8 cellular contexts compared by ENCODE assay signal in genomic region chr10:68406815-68407585, GRCh38. TPM values are rescaled to one million over a fixed set of nuclear protein-coding genes. Genes with fewer than 3 reads are reported as not detected.
DNase-seq lines count a peak whose midpoint lies in the region; ATAC-seq and TF ChIP-seq lines count a peak whose summit lies in the region.

Gene RUFY2 (minus strand): TSS chr10:68407277. CDS start chr10:68407189, 88 bp downstream.

- H3K9ac ChIP-seq in endocrine pancreas (ENCODE audit: control insufficient read depth, insufficient read depth, low read length) = peak within 1 kb of the TSS; percentile 76

- peak within 1 kb of the TSS; percentile 89 for H3K4me3 Mint-ChIP-seq in CD4-positive, alpha-beta T cell

- H3K36me3 Mint-ChIP-seq in CD4-positive, alpha-beta T cell (ENCODE audit: low read depth) = peaks cover 9% of the 10 kb centered on the region

- H3K27me3 Mint-ChIP-seq in CD4-positive, alpha-beta T cell = no peaks in the 10 kb centered on the region

- no peaks in the 10 kb centered on the region for H3K9me3 ChIP-seq in CD4-positive, alpha-beta T cell (ENCODE audit: control insufficient read depth, low read length)
- no peaks in the 10 kb centered on the region for H3K9me3 ChIP-seq in endocrine pancreas (ENCODE audit: control insufficient read depth, low read length)
- H3K9me3 ChIP-seq in mesodermal cell (ENCODE audit: control insufficient read depth, low read length) = no peaks in the 10 kb centered on the region

- 1% methylated on average over 58 to 63 of the region's 84 CpGs for WGBS in mesodermal cell (ENCODE audit: insufficient coverage in 2 of 2), 2 experiments

- H3K27ac Mint-ChIP-seq in CD4-positive, alpha-beta T cell = peak within 1 kb of the TSS; percentile 53

- POLR2A ChIA-PET in CD4-positive, alpha-beta T cell (lab: Charles Lee) = interaction anchor here (0.6 to 2.0 kb wide), 4 partner anchors 21 to 77 kb away, joined by 3 to 16 read pairs (median 3); partner anchors contain the start of genes HNRNPH3 and PBLD

- H3K36me3 ChIP-seq in endocrine pancreas (ENCODE audit: control insufficient read depth, insufficient read depth, low read length) (no peaks in the 10 kb centered on the region), mesodermal cell (ENCODE audit: control insufficient read depth, insufficient read depth, low read length) (peaks cover 6% of the 10 kb centered on the region)

- peak; percentile 94 for ATAC-seq in CD4-positive, alpha-beta T cell (ENCODE audit: poor library complexity)
- ATAC-seq in HG03457 (IDR thresholded peaks at IDR 0.05; ENCODE audit: unreplicated experiment) = peak; percentile 93

- no peaks in the 10 kb centered on the region for H3K27me3 ChIP-seq in CD4-positive, alpha-beta T cell (ENCODE audit: control insufficient read depth, insufficient read depth, low read length)
- H3K27me3 ChIP-seq in endocrine pancreas (ENCODE audit: control insufficient read depth, insufficient read depth, low read length) = no peaks in the 10 kb centered on the region

- peaks cover 18% of the 10 kb centered on the region for H3K4me1 Mint-ChIP-seq in CD4-positive, alpha-beta T cell (ENCODE audit: low read depth)

- CTCF ChIA-PET in CD4-positive, alpha-beta T cell (lab: Charles Lee) = interaction anchor here (0.6 to 1.5 kb wide), 12 partner anchors 9 to 77 kb away, joined by 3 to 11 read pairs (median 3); partner anchors contain the start of genes DNA2, HNRNPH3 and PBLD

- peak within 1 kb of the TSS; percentile 35 for H3K27ac ChIP-seq in CD4-positive, alpha-beta T cell (ENCODE audit: low read depth, low read length)
- H3K27ac ChIP-seq in mesodermal cell (ENCODE audit: low read depth, low read length, severe bottlenecking) = peak within 1 kb of the TSS; percentile 94

- H3K9me3 Mint-ChIP-seq in CD4-positive, alpha-beta T cell = no peaks in the 10 kb centered on the region

- H3K4me3 ChIP-seq in endocrine pancreas (ENCODE audit: control insufficient read depth, insufficient read depth, low read length) = peak within 1 kb of the TSS; percentile 95
- H3K4me3 ChIP-seq in mesodermal cell (ENCODE audit: extremely low read depth, insufficient read depth, low read length, poor library complexity, severe bottlenecking) = peak within 1 kb of the TSS; percentile 99

- DNase-seq in CD4-positive, alpha-beta T cell = peak; percentile 42 to 79 (median 66)
- DNase-seq in GM19240 (ENCODE audit: insufficient read length, low spot score) (peak; percentile 59), NCI-H82 treated with DMSO at 0.1 percent for 48 hours (lab: John Stamatoyannopoulos, UW; ENCODE audit: unreplicated experiment) (peak; percentile 43)
- peak; percentile 52 to 77 (median 71) for DNase-seq in activated CD8-positive, alpha-beta memory T cell treated with anti-CD3 and anti-CD28 coated beads for 48 hours (ENCODE audit: low read depth in 2 of 3, low spot score in 2 of 3)
- peak; percentile 57 to 67 for DNase-seq in stimulated activated CD8-positive, alpha-beta memory T cell treated with anti-CD3 and anti-CD28 coated beads, Interleukin-15, amount 100 ng/mL, for 4 hours (ENCODE audit: low read depth in 2 of 2)

- no peaks in the 10 kb centered on the region for H3K4me1 ChIP-seq in endocrine pancreas (ENCODE audit: control insufficient read depth, insufficient read depth, low read length)
- no peaks in the 10 kb centered on the region for H3K4me1 ChIP-seq in mesodermal cell (ENCODE audit: control insufficient read depth, insufficient read depth, low read length, poor library complexity, severe bottlenecking)

- TF ChIP-seq CTCF in CD4-positive, alpha-beta T cell (IDR thresholded peaks at IDR 0.05) = peak; percentile 57

- intact Hi-C loops in CD4-positive, alpha-beta T cell (cut with DNase I, micrococcal nuclease) = loop anchor here in 1 of 2 experiments (2.0 to 10.0 kb wide), 6 partner anchors 75 to 548 kb away; partner anchors contain the start of genes CCAR1, DDX21, DDX50 and HERC4

RNA-seq across cellular contexts. Expression of gene RUFY2, which starts in this region (rescaled TPM):
- total RNA-seq in CD4-positive, alpha-beta T cell = 10 to 100 TPM; 10.7 to 14.8 TPM
- polyA plus RNA-seq in mesodermal cell (2013, experiment 1 of 2) = 14.0 TPM
- 15.7 TPM for polyA plus RNA-seq in mesodermal cell (2013, experiment 2 of 2)

Comparison
In these comparisons a context has a peak if more than half of its experiments do, and no peak if none do; other contexts are left out.
1. Peak in every context shown above with its lines: DNase-seq, ATAC-seq, H3K4me3 ChIP-seq and H3K27ac ChIP-seq.